ENCODE assay signal across 19 cellular contexts in genomic region chr5:169861934-169862333, GRCh38.
DNase-seq lines count a peak whose midpoint lies in the region; ATAC-seq, FAIRE-seq and TF ChIP-seq lines count a peak whose summit lies in the region.
"Had no signal": no experiment of that assay in that cellular context is flagged by ENCODE, and none has a peak within 500 bp of the region (broad histone marks: within the 10 kb centered on the region; RNA-seq: fewer than 3 reads in every experiment).

No MANE protein-coding gene starts in this region.

- H3K4me3 ChIP-seq in AG04450 (ENCODE audit: low read depth, low read length): no peak overlapping the region
- H3K4me3 ChIP-seq: esophagus muscularis mucosa, SK-N-MC, transverse colon had no signal

- DNase-seq in AG04450 (ENCODE audit: low read depth, low spot score) (peak; percentile 70), GM19239 (ENCODE audit: insufficient read length, low spot score) (no peak), amniotic epithelial cell (ENCODE audit: low read depth) (peak; percentile 90), glomerular visceral epithelial cell (ENCODE audit: extremely low spot score) (peak; percentile 1), superior temporal gyrus (ENCODE audit: extremely low spot score) (no peak), nucleus accumbens (lab: John Stamatoyannopoulos, UW) (no peak), NOMO-1 treated with dmso at 0.1 percent for 144 hours (lab: John Stamatoyannopoulos, UW; ENCODE audit: unreplicated experiment) (no peak)
- DNase-seq: activated CD4-positive, alpha-beta memory T cell treated with anti-CD3 and anti-CD28 coated beads, Interleukin-2, amount 10 ng/mL, durations not matched to agents 7 days and 5 days; dermis blood vessel endothelial cell; naive thymus-derived CD8-positive, alpha-beta T cell; NCI-H1417 treated with DMSO at 0.1 percent for 48 hours; NCI-H2227 treated with DMSO at 0.1 percent for 48 hours; retina; stimulated activated CD4-positive, alpha-beta T cell treated with anti-CD3 and anti-CD28 coated beads, Interleukin-2, amount 100 ng/mL, for 48 hours; transverse colon had no signal

- POLR2A ChIA-PET in AG04450 (lab: Yijun Ruan, JAX): no interaction called here

- no peaks in the 10 kb centered on the region for H3K9me3 ChIP-seq in AG04450 (ENCODE audit: control insufficient read depth, insufficient read depth, low read length)
- H3K9me3 ChIP-seq: esophagus muscularis mucosa, transverse colon had no signal

- no peak for TF ChIP-seq CTCF in AG04450 (IDR thresholded peaks at IDR 0.05; ENCODE audit: low read depth, low read length)

- FAIRE-seq in GM19239 (lab: Jason Lieb, UNC): peak; percentile 4
- FAIRE-seq: H1 had no signal

- ATAC-seq in HG02610 (IDR thresholded peaks at IDR 0.05; ENCODE audit: unreplicated experiment): no peak
- ATAC-seq: naive thymus-derived CD8-positive, alpha-beta T cell had no signal

- H3K27ac ChIP-seq in AG04450 (ENCODE audit: low read depth, low read length): no peak overlapping the region
- H3K27ac ChIP-seq: esophagus muscularis mucosa, SK-N-MC, transverse colon had no signal

- no peaks in the 10 kb centered on the region for H3K27me3 ChIP-seq in AG04450 (ENCODE audit: control insufficient read depth, insufficient read depth, low read length)
- H3K27me3 ChIP-seq: transverse colon had no signal

- CTCF ChIA-PET in AG04450 (lab: Charles Lee): interaction anchor here (1.2 to 2.6 kb wide), 2 partner anchors 118 to 160 kb away, joined by 3 to 18 read pairs; partner anchors contain the start of gene INSYN2B

Comparison
In these comparisons a context has a peak if more than half of its experiments do, and no peak if none do; other contexts are left out.
1. DNase-seq: peak in AG04450 (single experiment), amniotic epithelial cell (single experiment) and glomerular visceral epithelial cell (single experiment); none in GM19239 (single experiment), superior temporal gyrus (single experiment), nucleus accumbens (0 of 56) and NOMO-1 treated with dmso at 0.1 percent for 144 hours (single experiment).